Comparison of ENCODE assay signal across 10 cellular contexts in genomic region chr16:21101631-21102420, GRCh38. TPM values are rescaled to one million over a fixed set of nuclear protein-coding genes. Genes with fewer than 3 reads are reported as not detected.
DNase-seq lines count a peak whose midpoint lies in the region; ATAC-seq and TF ChIP-seq lines count a peak whose summit lies in the region.
"Had no signal": no experiment of that assay in that cellular context is flagged by ENCODE, and none has a peak within 500 bp of the region (broad histone marks: within the 10 kb centered on the region; RNA-seq: fewer than 3 reads in every experiment).

No MANE protein-coding gene starts in this region.

- no peak overlapping the region for H2BK12ac ChIP-seq in neuronal stem cell (ENCODE audit: low read length)

- peaks cover 9 to 15% of the 10 kb centered on the region in 2 donors for H3K4me1 ChIP-seq in neuronal stem cell (ENCODE audit: control insufficient read depth in 2 of 2, insufficient read depth in 1 of 2, low read depth in 1 of 2, low read length in 2 of 2)

- H3K4me3 ChIP-seq in GM12865 (ENCODE audit: low read depth, low read length) (no peak overlapping the region), cardiac fibroblast (replicated peaks in 1 of 2; ENCODE audit: low read depth in 2 of 2, low read length in 2 of 2) (no peak overlapping the region), neuronal stem cell (ENCODE audit: low read length in 2 of 2) (no peak overlapping the region)

- H3K9me3 ChIP-seq in neuronal stem cell (replicated peaks in 1 of 2; ENCODE audit: control insufficient read depth in 2 of 2, insufficient read depth in 1 of 2, low read depth in 1 of 2, low read length in 2 of 2): peaks cover 0 to 3% of the 10 kb centered on the region in 2 donors

- H2BK15ac ChIP-seq in neuronal stem cell (ENCODE audit: low read length): no peak overlapping the region

- H3K79me1 ChIP-seq in neuronal stem cell (ENCODE audit: low read depth, low read length): no peaks in the 10 kb centered on the region

- H3K36me3 ChIP-seq in neuronal stem cell (replicated peaks in 1 of 2; ENCODE audit: control insufficient read depth in 2 of 2, insufficient read depth in 2 of 2, low read length in 2 of 2): no peaks in the 10 kb centered on the region

- no peak overlapping the region for H2BK120ac ChIP-seq in neuronal stem cell (ENCODE audit: low read depth, low read length)

- H3K14ac ChIP-seq in neuronal stem cell (ENCODE audit: low read length): no peak overlapping the region

- peak; percentile 43 for TF ChIP-seq CTCF in GM12865 (IDR thresholded peaks at IDR 0.05; ENCODE audit: insufficient read depth, low read depth, low read length, missing control alignments)
- TF ChIP-seq CTCF in cardiac fibroblast (IDR thresholded peaks at IDR 0.05; ENCODE audit: low read depth, low read length): peak; percentile 67

- peaks cover 0 to 9% (median 0%) of the 10 kb centered on the region in 3 experiments for H3K27me3 ChIP-seq in neuronal stem cell (ENCODE audit: control insufficient read depth in 3 of 3, insufficient read depth in 3 of 3, low read depth in 1 of 3, low read length in 3 of 3)

- H2AFZ ChIP-seq in neuronal stem cell (ENCODE audit: low read length): no peak overlapping the region

- H3K23ac ChIP-seq in neuronal stem cell (ENCODE audit: low read depth, low read length, poor library complexity): no peak overlapping the region

- DNase-seq in GM12865 (ENCODE audit: low read depth) (peak; percentile 29), NCI-H460 (ENCODE audit: extremely low read depth, low read depth) (peak; percentile 33), cardiac fibroblast (ENCODE audit: low read depth in 2 of 2) (peak; percentile 46 to 54), neuronal stem cell (ENCODE audit: low spot score) (peak; percentile 9), SW 1271 (lab: John Stamatoyannopoulos, UW) (no peak), cerebellar cortex (ENCODE audit: low spot score) (no peak)
- DNase-seq: NK-92 treated with Interleukin-12 subunit alpha and Interleukin-12 subunit beta, amount 100 ng/mL, for 24 hours had no signal

- no CpG with 5 or more reads among the region's 8 CpGs for WGBS in neuronal stem cell (ENCODE audit: extremely low coverage in 2 of 2, insufficient read length in 2 of 2, insufficient replicate concordance in 1 of 2), 2 donors

- no peak overlapping the region for H2AK5ac ChIP-seq in neuronal stem cell (ENCODE audit: low read depth, low read length)

- no peak overlapping the region for H3K4ac ChIP-seq in neuronal stem cell (ENCODE audit: low read length)

- no peak overlapping the region for H2BK5ac ChIP-seq in neuronal stem cell (ENCODE audit: low read length)

- H3K4me2 ChIP-seq in neuronal stem cell (ENCODE audit: insufficient read depth, low read length, poor library complexity, severe bottlenecking): no peak overlapping the region

- H4K91ac ChIP-seq in neuronal stem cell (ENCODE audit: low read depth, low read length, poor library complexity): no peak overlapping the region

- H3K18ac ChIP-seq in neuronal stem cell (ENCODE audit: low read length): no peak overlapping the region

- no peak overlapping the region for H3K9ac ChIP-seq in neuronal stem cell (ENCODE audit: low read depth, low read length, poor library complexity)

- no peak overlapping the region for H4K8ac ChIP-seq in neuronal stem cell (ENCODE audit: low read depth, low read length)

- ATAC-seq in HG02884 (IDR thresholded peaks at IDR 0.05; ENCODE audit: unreplicated experiment) (no peak), HG03521 (IDR thresholded peaks at IDR 0.05; ENCODE audit: unreplicated experiment) (no peak)

- no peak overlapping the region for H3K27ac ChIP-seq in neuronal stem cell (replicated peaks; ENCODE audit: low read length)
- H3K27ac ChIP-seq: epithelial cell of prostate had no signal

RNA-seq across cellular contexts. Expression of gene DNAH3, which starts 48.8 kb away (rescaled TPM):
- total RNA-seq in NCI-H460 (2014; rRNA removed; shearing (Covaris generic)): 0.14 and 0.37 TPM in 2 replicates
- 0.14 and 0.55 TPM in 2 replicates for polyA plus RNA-seq in NCI-H460 (2014; cell fraction: nucleus; rRNA removed)
- 0.22 TPM for polyA plus RNA-seq in neuronal stem cell (2013, experiment 1 of 2)
- polyA plus RNA-seq in neuronal stem cell (2013, experiment 2 of 2): 0.18 TPM

RNA-seq across cellular contexts. Expression of gene LDAF1, which starts 56.6 kb away (rescaled TPM):
- total RNA-seq in NCI-H460 (2014; rRNA removed; shearing (Covaris generic)): 16.5 and 22.0 TPM in 2 replicates
- 11.6 and 12.5 TPM in 2 replicates for polyA plus RNA-seq in NCI-H460 (2014; cell fraction: nucleus; rRNA removed)
- 30.8 TPM for polyA plus RNA-seq in neuronal stem cell (2013, experiment 1 of 2)
- 33.3 TPM for polyA plus RNA-seq in neuronal stem cell (2013, experiment 2 of 2)

Comparison
In these comparisons a context has a peak if more than half of its experiments do, and no peak if none do; other contexts are left out.
1. DNase-seq: peak in GM12865 (single experiment), NCI-H460 (single experiment), cardiac fibroblast (2 of 2) and neuronal stem cell (single experiment); none in SW 1271 (0 of 2) and cerebellar cortex (single experiment).